Comparison of ENCODE assay signal across 33 cellular contexts in the genomic region with DNA sequence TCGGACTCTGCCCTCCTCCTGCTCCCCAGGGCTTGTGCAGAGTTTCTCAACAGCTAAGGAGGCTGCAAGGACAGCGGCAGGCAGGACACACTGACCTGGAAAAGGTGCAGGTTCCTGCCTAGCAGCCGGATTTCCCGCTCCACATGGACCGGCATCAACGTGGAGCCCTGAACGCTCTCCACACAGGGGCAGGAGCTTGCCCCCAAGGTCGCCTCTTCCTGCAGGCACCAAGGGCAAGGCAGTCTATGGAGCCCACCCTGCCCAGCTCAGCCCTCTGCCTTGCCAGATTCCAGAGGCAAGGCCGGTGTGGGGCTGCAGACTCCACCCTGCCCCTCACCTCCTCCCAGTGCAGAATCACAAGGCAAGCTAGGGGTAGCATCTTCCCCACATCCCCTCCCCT. TPM values are rescaled to one million over a fixed set of nuclear protein-coding genes. Genes with fewer than 3 reads are reported as not detected.
"Had no signal": no experiment of that assay in that cellular context is flagged by ENCODE, and none has a peak within 500 bp of the region (broad histone marks: within the 10 kb centered on the region; RNA-seq: fewer than 3 reads in every experiment).

No MANE protein-coding gene starts in this region.

- ATAC-seq: activated CD4-positive, alpha-beta T cell treated with anti-CD3 and anti-CD28 coated beads for 36 hours; activated CD8-positive, alpha-beta T cell treated with anti-CD3 and anti-CD28 coated beads, Interleukin-2, amount 10 ng/mL, durations not matched to agents 7 days and 5 days; PC-3 had no signal

- H3K9me3 ChIP-seq: ascending aorta, Peyer's patch had no signal

- H3K4me1 ChIP-seq: Peyer's patch had no signal

- H3K27ac ChIP-seq: ascending aorta, cardiac muscle cell, Peyer's patch had no signal

- H3K27me3 ChIP-seq: ascending aorta, cardiac muscle cell, Peyer's patch had no signal

- DNase-seq: activated CD4-positive, alpha-beta T cell treated with anti-CD3 and anti-CD28 coated beads for 36 hours; activated CD4-positive, alpha-beta T cell treated with anti-CD3 and anti-CD28 coated beads, Interleukin-2, amount 10 ng/mL, durations not matched to agents 7 days and 5 days; activated CD4-positive, alpha-beta T cell treated with anti-CD3 and anti-CD28 coated beads, Interleukin-2, amount 50 U/mL, for 48 hours; activated CD8-positive, alpha-beta T cell treated with anti-CD3 and anti-CD28 coated beads, Interleukin-2, amount 10 ng/mL, durations not matched to agents 7 days and 5 days; activated gamma-delta T cell; activated naive CD4-positive, alpha-beta T cell treated with Interleukin-2 at 50 U/mL for 16 hours; activated naive CD8-positive, alpha-beta T cell treated with anti-CD3 and anti-CD28 coated beads, Interleukin-2, amount 10 ng/mL, durations not matched to agents 7 days and 5 days; activated T-cell treated with anti-CD3 and anti-CD28 coated beads, Interleukin-2, amount 50 U/mL, for 24 hours; amygdala; Kasumi-1; KG1; MM.1S; MV-4-11; NCI-H1092; NCI-H146; NCI-H187; NCI-H2029 treated with DMSO at 0.1 percent for 48 hours; NCI-H2107; NCI-H2171; NCI-H510A; NCI-H526; NCI-H748 treated with DMSO at 0.1 percent for 48 hours; NK-92 treated with Interleukin-12 subunit alpha and Interleukin-12 subunit beta, amount 100 ng/mL, for 24 hours; PC-3; Peyer's patch; Right ventricle myocardium superior; SW 1271; T-helper 1 cell; T1000 had no signal

- H3K4me3 ChIP-seq: ascending aorta, cardiac muscle cell, Peyer's patch had no signal

RNA-seq across cellular contexts. Expression of a gene that starts 47.1 kb away (rescaled TPM):
- total RNA-seq: activated CD4-positive, alpha-beta T cell treated with anti-CD3 and anti-CD28 coated beads, Interleukin-2, amount 10 ng/mL, durations not matched to agents 7 days and 5 days; activated CD8-positive, alpha-beta T cell treated with anti-CD3 and anti-CD28 coated beads, Interleukin-2, amount 10 ng/mL, durations not matched to agents 7 days and 5 days; activated naive CD8-positive, alpha-beta T cell treated with anti-CD3 and anti-CD28 coated beads, Interleukin-2, amount 10 ng/mL, durations not matched to agents 7 days and 5 days; activated T-helper 2 cell treated with anti-CD3 and anti-CD28 coated beads, Interferon-gamma antibody, Interleukin-2, Interleukin-4, amounts not matched to agents 10 μg/mL and 5 μg/mL and 100 μg/mL, durations not matched to agents 14 hours and 24 hours and 36 hours; ascending aorta; PC-3; Peyer's patch; Right ventricle myocardium superior; T-helper 2 cell treated with Interferon-gamma antibody and Interleukin-4, amounts not matched to agents 100 ng/mL and 5 ng/mL, for 36 hours had no signal
